ENCODE assay signal across 19 cellular contexts in the genomic region with DNA sequence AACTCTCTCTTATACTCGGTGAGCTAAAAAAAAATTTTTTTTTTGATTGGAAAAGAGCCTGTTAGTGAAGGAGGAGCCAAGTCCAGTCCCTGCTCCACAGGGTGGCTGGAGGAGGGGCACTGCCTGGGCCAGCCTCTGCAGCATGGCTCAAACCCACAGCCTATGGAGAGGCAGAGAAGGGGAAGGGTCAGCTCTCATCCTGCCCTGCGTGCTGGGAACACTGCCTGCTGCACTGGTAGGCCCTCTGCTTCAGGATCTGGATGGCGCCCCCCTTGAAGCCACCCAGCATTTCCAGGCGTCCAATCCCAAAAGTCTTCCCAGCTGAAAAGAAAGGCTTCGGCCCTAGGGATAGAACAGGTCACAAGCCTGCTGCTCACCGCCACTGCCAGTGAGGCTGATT. TPM values are rescaled to one million over a fixed set of nuclear protein-coding genes. Genes with fewer than 3 reads are reported as not detected.
"Had no signal": no experiment of that assay in that cellular context is flagged by ENCODE, and none has a peak within 500 bp of the region (broad histone marks: within the 10 kb centered on the region; RNA-seq: fewer than 3 reads in every experiment).

No MANE protein-coding gene starts in this region.

- DNase-seq: activated CD4-positive, alpha-beta T cell treated with anti-CD3 and anti-CD28 coated beads, Interleukin-2, amount 50 U/mL, for 1 hour; activated CD8-positive, alpha-beta memory T cell treated with anti-CD3 and anti-CD28 coated beads for 24 hours; activated naive CD8-positive, alpha-beta T cell treated with anti-CD3 and anti-CD28 coated beads for 36 hours; amygdala; brain microvascular endothelial cell; effector memory CD4-positive, alpha-beta T cell; foreskin keratinocyte; heart left ventricle; kidney; left ventricle myocardium inferior; natural killer cell; right lobe of liver; stimulated activated naive CD8-positive, alpha-beta T cell treated with anti-CD3 and anti-CD28 coated beads, Interleukin-15, amount 100 ng/mL, for 72 hours; testis; upper lobe of right lung had no signal

- H3K27ac ChIP-seq: brain microvascular endothelial cell, foreskin keratinocyte, heart left ventricle, left ventricle myocardium inferior, prostate gland, right lobe of liver, testis, upper lobe of right lung had no signal

- H3K36me3 Mint-ChIP-seq: activated naive CD8-positive, alpha-beta T cell treated with anti-CD3 and anti-CD28 coated beads for 36 hours; memory B cell; natural killer cell had no signal

- H3K27me3 Mint-ChIP-seq: activated naive CD8-positive, alpha-beta T cell treated with anti-CD3 and anti-CD28 coated beads for 36 hours; stimulated activated naive CD8-positive, alpha-beta T cell treated with anti-CD3 and anti-CD28 coated beads, Interleukin-15, amount 100 ng/mL, for 72 hours had no signal

- H3K9me3 Mint-ChIP-seq: activated naive CD8-positive, alpha-beta T cell treated with anti-CD3 and anti-CD28 coated beads for 36 hours; memory B cell; natural killer cell; stimulated activated naive CD8-positive, alpha-beta T cell treated with anti-CD3 and anti-CD28 coated beads, Interleukin-15, amount 100 ng/mL, for 72 hours had no signal

- H3K4me3 ChIP-seq: heart left ventricle, left ventricle myocardium inferior, prostate gland, right lobe of liver, testis, upper lobe of right lung had no signal

- H3K4me1 ChIP-seq: foreskin keratinocyte, heart left ventricle, left ventricle myocardium inferior, right lobe of liver, testis had no signal

- H3K36me3 ChIP-seq: brain microvascular endothelial cell, heart left ventricle, left ventricle myocardium inferior, prostate gland, right lobe of liver, upper lobe of right lung had no signal

- FAIRE-seq: kidney had no signal

- H3K9me3 ChIP-seq: heart left ventricle, left ventricle myocardium inferior, prostate gland, right lobe of liver, testis, upper lobe of right lung had no signal

- H3K27me3 ChIP-seq: brain microvascular endothelial cell, heart left ventricle, right lobe of liver, testis, upper lobe of right lung had no signal

- H3K27ac Mint-ChIP-seq: activated naive CD8-positive, alpha-beta T cell treated with anti-CD3 and anti-CD28 coated beads for 36 hours; memory B cell; stimulated activated naive CD8-positive, alpha-beta T cell treated with anti-CD3 and anti-CD28 coated beads, Interleukin-15, amount 100 ng/mL, for 72 hours had no signal

- ATAC-seq: activated CD4-positive, CD25-positive, alpha-beta regulatory T cell treated with anti-CD3 and anti-CD28 coated beads, Interleukin-2, amount 50 U/mL, for 24 hours; foreskin keratinocyte; heart left ventricle; natural killer cell; right lobe of liver; stimulated activated naive CD8-positive, alpha-beta T cell treated with anti-CD3 and anti-CD28 coated beads, Interleukin-15, amount 100 ng/mL, for 72 hours; upper lobe of right lung had no signal

- H3K4me3 Mint-ChIP-seq: activated naive CD8-positive, alpha-beta T cell treated with anti-CD3 and anti-CD28 coated beads for 36 hours; memory B cell; natural killer cell; stimulated activated naive CD8-positive, alpha-beta T cell treated with anti-CD3 and anti-CD28 coated beads, Interleukin-15, amount 100 ng/mL, for 72 hours had no signal

RNA-seq across cellular contexts. Expression of a gene that starts 48.8 kb away (rescaled TPM):
- total RNA-seq: osteoblast had no signal
